28 cellular contexts compared by ENCODE assay signal in genomic region chr14:24360281-24360680, GRCh38. TPM values are rescaled to one million over a fixed set of nuclear protein-coding genes. Genes with fewer than 3 reads are reported as not detected.
"Had no signal": no experiment of that assay in that cellular context is flagged by ENCODE, and none has a peak within 500 bp of the region (broad histone marks: within the 10 kb centered on the region; RNA-seq: fewer than 3 reads in every experiment).

No MANE protein-coding gene starts in this region.

- H3K9me3 ChIP-seq: colonic mucosa, esophagus muscularis mucosa, esophagus squamous epithelium, gastrocnemius medialis, gastroesophageal sphincter, heart left ventricle, heart right ventricle had no signal

- ATAC-seq: effector memory CD8-positive, alpha-beta T cell; esophagus mucosa; foreskin keratinocyte; gastrocnemius medialis; gastroesophageal sphincter; heart left ventricle; heart right ventricle had no signal

- H3K36me3 ChIP-seq: colonic mucosa, esophagus muscularis mucosa, esophagus squamous epithelium, gastrocnemius medialis, gastroesophageal sphincter, heart left ventricle, heart right ventricle had no signal

- DNase-seq: colonic mucosa; cortex of kidney; dermis blood vessel endothelial cell; dorsolateral prefrontal cortex; effector CD4-positive, alpha-beta T cell; effector CD8-positive, alpha-beta T cell; effector memory CD4-positive, alpha-beta T cell; effector memory CD8-positive, alpha-beta T cell; endodermal cell; erythroblast; esophagus squamous epithelium; foreskin fibroblast; foreskin keratinocyte; foreskin melanocyte; gastrocnemius medialis; glutamatergic neuron; head of caudate nucleus; heart left ventricle; heart right ventricle had no signal

- H3K4me3 ChIP-seq: colonic mucosa, coronary artery, dorsolateral prefrontal cortex, esophagus muscularis mucosa, esophagus squamous epithelium, gastrocnemius medialis, gastroesophageal sphincter, heart left ventricle, heart right ventricle had no signal

- H3K27ac ChIP-seq: colonic mucosa, coronary artery, dorsolateral prefrontal cortex, epithelial cell of prostate, esophagus muscularis mucosa, esophagus squamous epithelium, foreskin keratinocyte, gastrocnemius medialis, gastroesophageal sphincter, heart left ventricle, heart right ventricle had no signal

- FAIRE-seq: colon, endometrium, endothelial cell of umbilical vein, frontal cortex had no signal

- H3K27me3 ChIP-seq: colonic mucosa, esophagus muscularis mucosa, esophagus squamous epithelium, foreskin keratinocyte, gastroesophageal sphincter had no signal

RNA-seq across cellular contexts. Expression of gene RIPK3, which starts 20.5 kb away (rescaled TPM):
- total RNA-seq: endodermal cell had no signal

RNA-seq across cellular contexts. Expression of gene ADCY4, which starts 25.4 kb away (rescaled TPM):
- total RNA-seq: endodermal cell had no signal
